ENCODE assay signal across 17 cellular contexts in genomic region chr6:12203001-12203400, GRCh38.
DNase-seq lines count a peak whose midpoint lies in the region.
"Had no signal": no experiment of that assay in that cellular context is flagged by ENCODE, and none has a peak within 500 bp of the region (broad histone marks: within the 10 kb centered on the region; RNA-seq: fewer than 3 reads in every experiment).

No MANE protein-coding gene starts in this region.

- no peak overlapping the region for H2BK5ac ChIP-seq in neuronal stem cell (ENCODE audit: low read length)

- CTCF ChIA-PET in CD8-positive, alpha-beta memory T cell (lab: Charles Lee): interaction anchor here (0.6 kb wide), 1 partner anchor 23 kb away, joined by 3 read pairs; no protein-coding TSS in a partner anchor

- H2BK12ac ChIP-seq in neuronal stem cell (ENCODE audit: low read length): no peak overlapping the region

- H3K79me1 ChIP-seq in neuronal stem cell (ENCODE audit: low read depth, low read length): no peaks in the 10 kb centered on the region

- H3K36me3 Mint-ChIP-seq in CD8-positive, alpha-beta memory T cell: peaks cover 0 to 1% (median 0%) of the 10 kb centered on the region in 3 donors

- no peak overlapping the region for H3K9ac ChIP-seq in neuronal stem cell (ENCODE audit: low read depth, low read length, poor library complexity)

- H3K9me3 ChIP-seq in neuronal stem cell (replicated peaks in 1 of 2; ENCODE audit: control insufficient read depth in 2 of 2, insufficient read depth in 1 of 2, low read depth in 1 of 2, low read length in 2 of 2): no peaks in the 10 kb centered on the region
- H3K9me3 ChIP-seq in CD8-positive, alpha-beta memory T cell (ENCODE audit: low read length): no peaks in the 10 kb centered on the region
- H3K9me3 ChIP-seq: BE2C, right lobe of liver had no signal

- no peaks in the 10 kb centered on the region for H3K36me3 ChIP-seq in neuronal stem cell (replicated peaks in 1 of 2; ENCODE audit: control insufficient read depth in 2 of 2, insufficient read depth in 2 of 2, low read length in 2 of 2)
- no peaks in the 10 kb centered on the region for H3K36me3 ChIP-seq in CD8-positive, alpha-beta memory T cell (ENCODE audit: insufficient read depth, low read length)
- H3K36me3 ChIP-seq: BE2C, right lobe of liver had no signal

- peak; percentile 56 for DNase-seq in EL
- peak; percentile 11 for DNase-seq in SK-N-DZ (ENCODE audit: low spot score)
- DNase-seq in hepatic stellate cell (ENCODE audit: low spot score): peak; percentile 38
- no peak for DNase-seq in neuronal stem cell (ENCODE audit: low spot score)
- DNase-seq in CD8-positive, alpha-beta memory T cell: no peak
- no peak for DNase-seq in stimulated activated CD4-positive, alpha-beta T cell treated with anti-CD3 and anti-CD28 coated beads, Interleukin-2, amount 100 ng/mL, for 48 hours
- DNase-seq in cortex of kidney (lab: John Stamatoyannopoulos, UW): no peak
- DNase-seq in NCI-H1694 treated with DMSO at 0.1 percent for 48 hours (lab: John Stamatoyannopoulos, UW): no peak
- DNase-seq: activated CD8-positive, alpha-beta T cell treated with anti-CD3 and anti-CD28 coated beads for 36 hours; activated effector memory CD4-positive, alpha-beta T cell treated with Interleukin-2 at 50 U/mL for 16 hours; BE2C; DMS79; erythroblast; NCI-H1092 treated with DMSO at 0.1 percent for 48 hours; NCI-H524 treated with DMSO at 0.1 percent for 48 hours; right lobe of liver; stimulated activated naive CD8-positive, alpha-beta T cell treated with anti-CD3 and anti-CD28 coated beads, Interleukin-15, Interleukin-2, amounts not matched to agents 100 U/mL and 50 U/mL, for 24 hours had no signal

- H3K27me3 Mint-ChIP-seq in CD8-positive, alpha-beta memory T cell: peaks cover 1 to 19% of the 10 kb centered on the region in 2 donors

- H2AK5ac ChIP-seq in neuronal stem cell (ENCODE audit: low read depth, low read length): no peak overlapping the region

- H2BK120ac ChIP-seq in neuronal stem cell (ENCODE audit: low read depth, low read length): no peak overlapping the region

- peak overlapping the region; percentile 46 for H3K18ac ChIP-seq in neuronal stem cell (ENCODE audit: low read length)

- H3K14ac ChIP-seq in neuronal stem cell (ENCODE audit: low read length): no peak overlapping the region

- H3K27ac ChIP-seq in neuronal stem cell (replicated peaks; ENCODE audit: low read length): no peak overlapping the region
- no peak overlapping the region for H3K27ac ChIP-seq in CD8-positive, alpha-beta memory T cell (ENCODE audit: low read depth, low read length)
- H3K27ac ChIP-seq: right lobe of liver had no signal

- no peaks in the 10 kb centered on the region for H3K4me1 Mint-ChIP-seq in CD8-positive, alpha-beta memory T cell

- H3K4me1 ChIP-seq in neuronal stem cell (ENCODE audit: control insufficient read depth in 2 of 2, insufficient read depth in 1 of 2, low read depth in 1 of 2, low read length in 2 of 2): peaks cover 0 to 5% of the 10 kb centered on the region in 2 donors
- H3K4me1 ChIP-seq in CD8-positive, alpha-beta memory T cell (ENCODE audit: insufficient read depth, low read length): no peaks in the 10 kb centered on the region
- H3K4me1 ChIP-seq: BE2C, right lobe of liver had no signal

- no peak overlapping the region for H4K8ac ChIP-seq in neuronal stem cell (ENCODE audit: low read depth, low read length)

- no peak overlapping the region for H3K4ac ChIP-seq in neuronal stem cell (ENCODE audit: low read length)

- H3K4me3 Mint-ChIP-seq in CD8-positive, alpha-beta memory T cell: no peak overlapping the region
- H3K4me3 Mint-ChIP-seq: activated CD8-positive, alpha-beta T cell treated with anti-CD3 and anti-CD28 coated beads for 36 hours had no signal

- H3K27ac Mint-ChIP-seq in CD8-positive, alpha-beta memory T cell: no peak overlapping the region
- H3K27ac Mint-ChIP-seq: activated CD8-positive, alpha-beta T cell treated with anti-CD3 and anti-CD28 coated beads for 36 hours had no signal

- H3K9me3 Mint-ChIP-seq in CD8-positive, alpha-beta memory T cell: no peaks in the 10 kb centered on the region
- H3K9me3 Mint-ChIP-seq: activated CD8-positive, alpha-beta T cell treated with anti-CD3 and anti-CD28 coated beads for 36 hours had no signal

- H3K4me3 ChIP-seq in neuronal stem cell (ENCODE audit: low read length in 2 of 2): no peak overlapping the region
- H3K4me3 ChIP-seq in CD8-positive, alpha-beta memory T cell (ENCODE audit: low read length): no peak overlapping the region
- H3K4me3 ChIP-seq: right lobe of liver had no signal

- no peak overlapping the region for H4K91ac ChIP-seq in neuronal stem cell (ENCODE audit: low read depth, low read length, poor library complexity)

- no peak overlapping the region for H2BK15ac ChIP-seq in neuronal stem cell (ENCODE audit: low read length)

- H3K23ac ChIP-seq in neuronal stem cell (ENCODE audit: low read depth, low read length, poor library complexity): no peak overlapping the region

- no CpG with 5 or more reads among the region's 6 CpGs for WGBS in neuronal stem cell (ENCODE audit: extremely low coverage in 2 of 2, insufficient read length in 2 of 2, insufficient replicate concordance in 1 of 2), 2 donors

- H3K27me3 ChIP-seq in neuronal stem cell (ENCODE audit: control insufficient read depth in 3 of 3, insufficient read depth in 3 of 3, low read depth in 1 of 3, low read length in 3 of 3): no peaks in the 10 kb centered on the region
- peaks cover 7% of the 10 kb centered on the region for H3K27me3 ChIP-seq in CD8-positive, alpha-beta memory T cell (ENCODE audit: insufficient read depth, low read length, poor library complexity, severe bottlenecking)
- H3K27me3 ChIP-seq: BE2C, right lobe of liver had no signal

- POLR2A ChIA-PET in CD8-positive, alpha-beta memory T cell (lab: Charles Lee): no interaction called here

- no peak overlapping the region for H3K4me2 ChIP-seq in neuronal stem cell (ENCODE audit: insufficient read depth, low read length, poor library complexity, severe bottlenecking)

- H2AFZ ChIP-seq in neuronal stem cell (ENCODE audit: low read length): no peak overlapping the region

Comparison
In these comparisons a context has a peak if more than half of its experiments do, and no peak if none do; other contexts are left out.
1. DNase-seq: peak in EL (single experiment), SK-N-DZ (single experiment) and hepatic stellate cell (single experiment); none in neuronal stem cell (single experiment), CD8-positive, alpha-beta memory T cell (0 of 5), stimulated activated CD4-positive, alpha-beta T cell treated with anti-CD3 and anti-CD28 coated beads, Interleukin-2, amount 100 ng/mL, for 48 hours (0 of 2), cortex of kidney (single experiment) and NCI-H1694 treated with DMSO at 0.1 percent for 48 hours (single experiment).